9 cellular contexts compared by ENCODE assay signal in genomic region chr3:46981932-46982471, GRCh38. TPM values are rescaled to one million over a fixed set of nuclear protein-coding genes. Genes with fewer than 3 reads are reported as not detected.
A peak's percentile ranks its signal among the peaks of the same experiment; 100 is the strongest.
DNase-seq lines count a peak whose midpoint lies in the region; ATAC-seq and TF ChIP-seq lines count a peak whose summit lies in the region.
"Had no signal": no experiment of that assay in that cellular context is flagged by ENCODE, and none has a peak within 500 bp of the region (broad histone marks: within the 10 kb centered on the region; RNA-seq: fewer than 3 reads in every experiment).

No MANE protein-coding gene starts in this region.

- WGBS in liver, result 60% methylated on average over 5 of the region's 5 CpGs
- 5 to 11% methylated on average over 3 to 4 of the region's 5 CpGs for WGBS in upper lobe of left lung, 2 donors

- peak overlapping the region; percentile 37 for H3K4me3 Mint-ChIP-seq in activated CD8-positive, alpha-beta memory T cell treated with anti-CD3 and anti-CD28 coated beads, Interleukin-2, amount 10 ng/mL, durations not matched to agents 7 days and 5 days

- TF ChIP-seq RAD21 in liver (IDR thresholded peaks at IDR 0.05), result no peak

- no peak for TF ChIP-seq EP300 in upper lobe of left lung (IDR thresholded peaks at IDR 0.05)

- CTCF ChIA-PET in activated CD8-positive, alpha-beta memory T cell treated with anti-CD3 and anti-CD28 coated beads, Interleukin-2, amount 10 ng/mL, durations not matched to agents 7 days and 5 days (lab: Charles Lee), result interaction anchor here (0.9 to 1.3 kb wide), 4 partner anchors 16 to 70 kb away, joined by 3 to 4 read pairs (median 3); no protein-coding TSS in a partner anchor

- peak overlapping the region; percentile 66 for H3K27ac Mint-ChIP-seq in activated CD8-positive, alpha-beta memory T cell treated with anti-CD3 and anti-CD28 coated beads, Interleukin-2, amount 10 ng/mL, durations not matched to agents 7 days and 5 days

- DNase-seq in activated CD8-positive, alpha-beta memory T cell treated with anti-CD3 and anti-CD28 coated beads, Interleukin-2, amount 10 ng/mL, durations not matched to agents 7 days and 5 days, result no peak
- DNase-seq in activated CD8-positive, alpha-beta memory T cell treated with anti-CD3 and anti-CD28 coated beads, Interleukin-2, amount 50 U/mL, for 4 hours, result no peak
- DNase-seq in caudate nucleus (lab: John Stamatoyannopoulos, UW) (no peak), upper lobe of left lung (peak in 1 of 2 donors; percentile 75), midbrain (lab: John Stamatoyannopoulos, UW) (no peak)
- DNase-seq in stimulated activated CD4-positive, alpha-beta T cell treated with anti-CD3 and anti-CD28 coated beads, Interleukin-1b, Interleukin-23, amount 100 ng/mL, for 48 hours, result no peak
- DNase-seq: NCI-H1436 treated with DMSO at 0.1 percent for 48 hours had no signal

- peak overlapping the region; percentile 26 for H3K27ac ChIP-seq in caudate nucleus (ENCODE audit: low read depth, low read length)
- H3K27ac ChIP-seq in liver (ENCODE audit: low read depth in 1 of 2, low read length in 2 of 2), result peak overlapping the region in 1 of 2 donors; percentile 51
- H3K27ac ChIP-seq in upper lobe of left lung, result peak overlapping the region; percentile 69 to 97 (median 86)

- H3K9me3 ChIP-seq in liver (ENCODE audit: control insufficient read depth in 4 of 4, low read length in 3 of 4) (no peaks in the 10 kb centered on the region), upper lobe of left lung (no peaks in the 10 kb centered on the region)

- no peaks in the 10 kb centered on the region for H3K36me3 ChIP-seq in liver (ENCODE audit: control insufficient read depth in 4 of 4, insufficient read depth in 3 of 4, low read depth in 1 of 4, low read length in 3 of 4)
- H3K36me3 ChIP-seq in upper lobe of left lung, result no peaks in the 10 kb centered on the region

- TF ChIP-seq CTCF in liver (IDR thresholded peaks at IDR 0.05; ENCODE audit: low read depth, low read length, missing input control) (no peak), upper lobe of left lung (IDR thresholded peaks at IDR 0.05) (no peak)

- peaks cover 68% of the 10 kb centered on the region for H3K4me1 Mint-ChIP-seq in activated CD8-positive, alpha-beta memory T cell treated with anti-CD3 and anti-CD28 coated beads, Interleukin-2, amount 10 ng/mL, durations not matched to agents 7 days and 5 days

- H3K27me3 ChIP-seq in liver (ENCODE audit: control insufficient read depth in 4 of 4, insufficient read depth in 4 of 4, low read length in 3 of 4) (no peaks in the 10 kb centered on the region), upper lobe of left lung (no peaks in the 10 kb centered on the region)

- H3K27me3 Mint-ChIP-seq in activated CD8-positive, alpha-beta memory T cell treated with anti-CD3 and anti-CD28 coated beads, Interleukin-2, amount 10 ng/mL, durations not matched to agents 7 days and 5 days, result no peaks in the 10 kb centered on the region

- no peak for ATAC-seq in activated CD8-positive, alpha-beta memory T cell treated with anti-CD3 and anti-CD28 coated beads, Interleukin-2, amount 10 ng/mL, durations not matched to agents 7 days and 5 days
- ATAC-seq in upper lobe of left lung (ENCODE audit: low FRiP score in 2 of 2), result no peak
- ATAC-seq in HG02970 (IDR thresholded peaks at IDR 0.05; ENCODE audit: low FRiP score, unreplicated experiment), result no peak

- H3K4me3 ChIP-seq in liver (ENCODE audit: low read depth in 1 of 3, low read length in 3 of 3) (no peak overlapping the region), upper lobe of left lung (peak overlapping the region in 2 of 4 donors; percentile 18 to 85)

- peaks cover 6 to 19% (median 8%) of the 10 kb centered on the region in 4 donors for H3K4me1 ChIP-seq in liver (ENCODE audit: control insufficient read depth in 4 of 4, insufficient read depth in 4 of 4, low read length in 3 of 4)
- peaks cover 65 to 74% (median 67%) of the 10 kb centered on the region in 4 donors for H3K4me1 ChIP-seq in upper lobe of left lung

- no peak overlapping the region for H3K9ac ChIP-seq in liver (ENCODE audit: low read depth in 1 of 2, low read length in 2 of 2)

- peak in 1 of 4 donors; percentile 12 for TF ChIP-seq POLR2A in upper lobe of left lung (IDR thresholded peaks at IDR 0.05)

- H3K9me3 Mint-ChIP-seq in activated CD8-positive, alpha-beta memory T cell treated with anti-CD3 and anti-CD28 coated beads, Interleukin-2, amount 10 ng/mL, durations not matched to agents 7 days and 5 days (ENCODE audit: low read depth), result no peaks in the 10 kb centered on the region

- H3K36me3 Mint-ChIP-seq in activated CD8-positive, alpha-beta memory T cell treated with anti-CD3 and anti-CD28 coated beads, Interleukin-2, amount 10 ng/mL, durations not matched to agents 7 days and 5 days, result peaks cover 2% of the 10 kb centered on the region

TF ChIP-seq in liver, 16 proteins besides CTCF, POLR2A, EP300 and RAD21:
- TF ChIP-seq MAX (IDR thresholded peaks at IDR 0.05) (no peak), NR2F2 (IDR thresholded peaks at IDR 0.05) (peak; percentile 19), EGR1 (IDR thresholded peaks at IDR 0.05; ENCODE audit: low read depth in 2 of 2) (no peak)

RNA-seq across cellular contexts. Expression of gene NBEAL2, which starts 2.5 kb away (rescaled TPM):
- total RNA-seq in activated CD8-positive, alpha-beta memory T cell treated with anti-CD3 and anti-CD28 coated beads, Interleukin-2, amount 10 ng/mL, durations not matched to agents 7 days and 5 days, result 100 to 1,000 TPM; 164 to 262 TPM
- 10 to 100 TPM in 1 of 2 donors, 1 to 10 TPM in 1; 10.0 to 20.7 TPM for total RNA-seq in liver
- polyA plus RNA-seq in liver, result 1 to 10 TPM; 2.0 to 5.2 TPM
- 100 to 1,000 TPM in 5 of 6 donors, 10 to 100 TPM in 1; 94.7 to 436 (median 163) TPM for total RNA-seq in upper lobe of left lung

RNA-seq across cellular contexts. Expression of gene CCDC12, which starts 5.5 kb away (rescaled TPM):
- total RNA-seq in activated CD8-positive, alpha-beta memory T cell treated with anti-CD3 and anti-CD28 coated beads, Interleukin-2, amount 10 ng/mL, durations not matched to agents 7 days and 5 days, result 10 to 100 TPM; 65.9 to 72.7 TPM
- total RNA-seq in liver (10 to 100 TPM in 1 of 2 donors, 1 to 10 TPM in 1; 8.5 to 27.9 TPM), upper lobe of left lung (10 to 100 TPM; 42.3 to 93.2 (median 69.8) TPM)
- 10 to 100 TPM; 25.2 to 35.1 TPM for polyA plus RNA-seq in liver

Comparison
In these comparisons a context has a peak if more than half of its experiments do, and no peak if none do; other contexts are left out.
1. RNA of gene NBEAL2, which starts 2.5 kb away (total RNA-seq): 164 to 262 TPM in activated CD8-positive, alpha-beta memory T cell treated with anti-CD3 and anti-CD28 coated beads, Interleukin-2, amount 10 ng/mL, durations not matched to agents 7 days and 5 days and 94.7 to 436 TPM in upper lobe of left lung; 10.0 to 20.7 TPM in liver; every median in the first group is over 4 times any median in the second.